8 cellular contexts compared by ENCODE assay signal in the genomic region with DNA sequence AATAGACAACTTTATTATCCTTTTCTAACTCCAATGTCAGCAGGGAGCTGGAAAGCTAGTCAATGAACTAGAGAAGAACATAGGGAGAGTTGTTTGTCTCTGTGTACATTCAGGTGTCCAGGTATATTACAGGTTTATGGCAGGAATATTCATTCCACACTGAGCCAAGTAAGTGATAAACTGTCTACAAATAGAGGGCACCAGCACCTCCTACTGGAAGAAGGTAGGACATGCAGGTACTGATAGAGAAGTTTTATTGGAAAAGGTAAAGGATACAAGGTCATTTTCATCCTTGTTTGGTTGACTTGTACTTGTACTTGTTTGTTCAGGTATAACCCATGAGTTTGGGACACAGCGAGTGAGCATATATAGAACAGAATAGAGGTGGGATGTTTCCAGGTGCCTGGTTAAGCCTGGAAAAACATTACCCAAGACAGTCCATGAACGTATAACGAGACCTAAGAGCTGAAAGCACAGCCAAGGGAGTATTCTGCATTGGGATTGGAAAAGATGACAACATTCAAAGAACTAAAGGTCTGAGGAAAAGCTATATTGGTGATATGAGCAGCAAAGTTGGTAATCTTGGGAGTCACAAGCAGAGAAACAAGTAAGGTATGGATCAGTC.
A peak's percentile ranks its signal among the peaks of the same experiment; 100 is the strongest.
DNase-seq lines count a peak whose midpoint lies in the region; ATAC-seq and TF ChIP-seq lines count a peak whose summit lies in the region.

No MANE protein-coding gene starts in this region.

- H4K20me1 ChIP-seq in OCI-LY3 (ENCODE audit: insufficient read depth, low read length) = no peaks in the 10 kb centered on the region

- no peak for TF ChIP-seq POLR2A in esophagus squamous epithelium (IDR thresholded peaks at IDR 0.05)
- TF ChIP-seq POLR2A in stomach (IDR thresholded peaks at IDR 0.05) = no peak

- H3K27ac ChIP-seq in OCI-LY3 (ENCODE audit: low read length) (no peak overlapping the region), esophagus squamous epithelium (no peak overlapping the region), stomach (no peak overlapping the region)

- TF ChIP-seq EP300 in stomach (IDR thresholded peaks at IDR 0.05) = no peak

- 74 to 76% methylated on average over 3 of the region's 3 CpGs for WGBS in esophagus squamous epithelium, 2 donors
- WGBS in stomach, 5 donors = 66 to 76% (median 71%) methylated on average over 3 of the region's 3 CpGs

- H3K4me3 ChIP-seq in OCI-LY3 (ENCODE audit: low read length) (no peak overlapping the region), esophagus squamous epithelium (no peak overlapping the region), stomach (no peak overlapping the region)

- TF ChIP-seq CTCF in GM12872 (IDR thresholded peaks at IDR 0.05; ENCODE audit: insufficient read depth, low read depth, low read length) (peak; percentile 70), OCI-LY3 (IDR thresholded peaks at IDR 0.05; ENCODE audit: low read depth, low read length) (peak; percentile 69), esophagus squamous epithelium (IDR thresholded peaks at IDR 0.05) (peak in 5 of 6 experiments; percentile 55 to 83 (median 58)), stomach (IDR thresholded peaks at IDR 0.05) (peak in 5 of 7 experiments; percentile 27 to 52 (median 37))

- H3K27me3 ChIP-seq in OCI-LY3 (ENCODE audit: low read depth, low read length) = no peaks in the 10 kb centered on the region
- H3K27me3 ChIP-seq in esophagus squamous epithelium = no peaks in the 10 kb centered on the region
- no peaks in the 10 kb centered on the region for H3K27me3 ChIP-seq in stomach

- ATAC-seq in HG02642 (IDR thresholded peaks at IDR 0.05; ENCODE audit: poor library complexity, unreplicated experiment) (no peak), GM21526 (IDR thresholded peaks at IDR 0.05; ENCODE audit: low FRiP score, unreplicated experiment) (no peak)

- DNase-seq in AG20443 (ENCODE audit: low spot score) (peak; percentile 57), esophagus squamous epithelium (lab: John Stamatoyannopoulos, UW) (no peak), stomach (no peak), DMS79 treated with DMSO at 0.1 percent for 48 hours (lab: John Stamatoyannopoulos, UW) (no peak)

- H3K9ac ChIP-seq in OCI-LY3 (ENCODE audit: low read length) = no peak overlapping the region

- H3K4me1 ChIP-seq in OCI-LY3 (ENCODE audit: low read length) (no peaks in the 10 kb centered on the region), esophagus squamous epithelium (peaks cover 0 to 4% (median 0%) of the 10 kb centered on the region in 3 donors), stomach (peaks cover 0 to 8% (median 4%) of the 10 kb centered on the region in 4 donors)

- H3K36me3 ChIP-seq in OCI-LY3 (replicated peaks; ENCODE audit: low read depth, low read length) = no peaks in the 10 kb centered on the region
- H3K36me3 ChIP-seq in esophagus squamous epithelium = no peaks in the 10 kb centered on the region
- H3K36me3 ChIP-seq in stomach = no peaks in the 10 kb centered on the region

- H2AFZ ChIP-seq in OCI-LY3 (ENCODE audit: low read depth, low read length) = 0 out of 2 replicates have a peak overlapping the region, but pooled peaks have one; percentile 39

- H3K9me3 ChIP-seq in OCI-LY3 (ENCODE audit: insufficient read depth, low read length) = no peaks in the 10 kb centered on the region
- H3K9me3 ChIP-seq in esophagus squamous epithelium = no peaks in the 10 kb centered on the region
- H3K9me3 ChIP-seq in stomach = no peaks in the 10 kb centered on the region

- H3K4me2 ChIP-seq in OCI-LY3 (ENCODE audit: low read length) = no peak overlapping the region

- intact Hi-C loops in esophagus squamous epithelium (cut with DNase I) (no loop called here), stomach (cut with DNase I; ENCODE audit: low total_unique reads) (no loop called here)

- no peaks in the 10 kb centered on the region for H3K79me2 ChIP-seq in OCI-LY3 (ENCODE audit: low read length)
